9 cellular contexts compared by ENCODE assay signal in genomic region chr17:76179496-76180467, GRCh38. TPM values are rescaled to one million over a fixed set of nuclear protein-coding genes. Genes with fewer than 3 reads are reported as not detected.
DNase-seq lines count a peak whose midpoint lies in the region; ATAC-seq and TF ChIP-seq lines count a peak whose summit lies in the region.
"Had no signal": no experiment of that assay in that cellular context is flagged by ENCODE, and none has a peak within 500 bp of the region (broad histone marks: within the 10 kb centered on the region; RNA-seq: fewer than 3 reads in every experiment).

No MANE protein-coding gene starts in this region.

- intact Hi-C loops in right lobe of liver (cut with DNase I) (loop anchor here in 1 of 2 donors (10.0 kb wide), 1 partner anchor 55 kb away; no protein-coding TSS in a partner anchor), uterus (cut with DNase I; ENCODE audit: low total_unique reads) (no loop called here)

- H3K4me3 ChIP-seq in right lobe of liver (no peak overlapping the region), uterus (no peak overlapping the region)

- peak; percentile 19 to 51 (median 28) for ATAC-seq in right lobe of liver
- ATAC-seq in HG03571 (IDR thresholded peaks at IDR 0.05; ENCODE audit: unreplicated experiment) = no peak
- no peak for ATAC-seq in HG03457 (IDR thresholded peaks at IDR 0.05; ENCODE audit: unreplicated experiment)

- no peaks in the 10 kb centered on the region for H3K9me3 ChIP-seq in KOPT-K1 (ENCODE audit: insufficient read depth, low read length, poor library complexity, severe bottlenecking)
- no peaks in the 10 kb centered on the region for H3K9me3 ChIP-seq in right lobe of liver
- no peaks in the 10 kb centered on the region for H3K9me3 ChIP-seq in uterus

- TF ChIP-seq POLR2A in right lobe of liver (IDR thresholded peaks at IDR 0.05) (no peak), uterus (IDR thresholded peaks at IDR 0.05) (no peak)

- H3K36me3 ChIP-seq in KOPT-K1 (ENCODE audit: insufficient read depth, low read length) = no peaks in the 10 kb centered on the region
- no peaks in the 10 kb centered on the region for H3K36me3 ChIP-seq in right lobe of liver
- no peaks in the 10 kb centered on the region for H3K36me3 ChIP-seq in uterus

- H3K4me1 ChIP-seq in right lobe of liver = peaks cover 0 to 6% (median 0%) of the 10 kb centered on the region in 4 donors
- H3K4me1 ChIP-seq in uterus = no peaks in the 10 kb centered on the region

- 67% methylated on average over 5 of the region's 6 CpGs for WGBS in right lobe of liver (ENCODE audit: insufficient coverage, low coverage, low lambda C conversion rate, missing lambda C conversion rate)

- DNase-seq in ELR (ENCODE audit: low read depth) (peak; percentile 55), activated T-helper 1 cell treated with Interleukin-2 at 50 U/mL for 16 hours (ENCODE audit: low read depth) (peak; percentile 27), right lobe of liver (no peak), uterus (no peak), iPS-NIHi11 (ENCODE audit: low spot score) (no peak)

- peak overlapping the region; percentile 64 for H3K27ac ChIP-seq in KOPT-K1 (ENCODE audit: low read depth, low read length, poor library complexity, severe bottlenecking)
- H3K27ac ChIP-seq in right lobe of liver = no peak overlapping the region
- H3K27ac ChIP-seq in uterus = no peak overlapping the region

- TF ChIP-seq CTCF in right lobe of liver (IDR thresholded peaks at IDR 0.05) = no peak
- TF ChIP-seq CTCF in uterus (IDR thresholded peaks at IDR 0.05) = no peak

- H3K27me3 ChIP-seq in right lobe of liver = no peaks in the 10 kb centered on the region
- H3K27me3 ChIP-seq in uterus = no peaks in the 10 kb centered on the region

RNA-seq across cellular contexts. Expression of gene FOXJ1, which starts 38.7 kb away (rescaled TPM):
- under 1 TPM in 3 of 6 experiments, not detected in 3; 0.06 to 0.12 (median 0.11) TPM for total RNA-seq in right lobe of liver
- 10 to 100 TPM in 1 of 4 donors, 1 to 10 TPM in 1, under 1 TPM in 2; 0.51 to 14.0 (median 1.0) TPM for total RNA-seq in uterus
- total RNA-seq: M059J had no signal

Comparison
In these comparisons a context has a peak if more than half of its experiments do, and no peak if none do; other contexts are left out.
1. DNase-seq: peak in ELR (single experiment) and activated T-helper 1 cell treated with Interleukin-2 at 50 U/mL for 16 hours (single experiment); none in right lobe of liver (0 of 3), uterus (0 of 2) and iPS-NIHi11 (single experiment).
2. ATAC-seq: peak in right lobe of liver (4 of 4); none in HG03571 (single experiment) and HG03457 (single experiment).